9 cellular contexts compared by ENCODE assay signal in the genomic region with DNA sequence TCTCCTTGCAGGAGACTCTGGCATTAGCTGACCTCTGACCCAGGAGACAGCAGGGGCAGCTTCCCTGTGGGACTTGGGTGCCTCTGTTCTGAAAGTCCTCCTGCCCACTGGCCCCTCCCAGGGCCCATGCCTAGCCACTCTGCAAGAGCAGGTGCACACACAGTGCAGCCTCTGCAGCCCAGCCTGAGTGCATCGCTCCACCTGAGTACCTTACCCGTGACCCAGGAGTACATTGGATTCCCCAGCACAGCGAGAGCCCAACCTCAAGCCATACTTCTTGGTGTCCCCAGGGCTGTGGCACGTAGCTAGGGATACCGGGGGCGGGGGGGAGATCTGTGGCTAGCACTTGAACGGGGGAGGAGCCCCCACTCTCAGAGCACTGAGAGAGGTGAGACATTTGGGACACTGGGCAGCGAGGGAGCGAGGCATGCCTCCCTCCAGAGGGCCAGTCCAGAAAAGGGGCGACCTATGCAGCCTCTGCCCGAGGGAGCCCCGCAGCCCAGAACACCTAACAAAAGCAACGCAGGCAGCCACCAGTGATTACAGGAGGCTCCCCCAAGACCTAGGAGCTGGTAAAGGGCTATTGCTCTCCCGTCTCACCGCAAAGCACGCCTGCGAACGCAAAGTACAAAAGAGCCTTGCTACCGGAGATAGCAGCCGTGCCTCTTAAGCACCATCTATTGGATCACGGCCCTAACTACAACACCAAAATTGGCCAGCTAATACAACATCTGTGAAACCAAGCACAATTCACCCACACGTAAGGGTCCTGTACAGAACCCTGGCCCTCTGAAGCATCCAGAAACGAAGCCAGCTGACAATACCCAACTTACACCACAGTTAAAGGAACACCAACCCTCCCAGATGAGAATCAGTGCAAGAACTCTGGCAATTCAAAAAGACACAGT. TPM values are rescaled to one million over a fixed set of nuclear protein-coding genes. Genes with fewer than 3 reads are reported as not detected.
A peak's percentile ranks its signal among the peaks of the same experiment; 100 is the strongest.
DNase-seq lines count a peak whose midpoint lies in the region; ATAC-seq and TF ChIP-seq lines count a peak whose summit lies in the region.
"Had no signal": no experiment of that assay in that cellular context is flagged by ENCODE, and none has a peak within 500 bp of the region (broad histone marks: within the 10 kb centered on the region; RNA-seq: fewer than 3 reads in every experiment).

No MANE protein-coding gene starts in this region.

- peak; percentile 28 to 44 for ATAC-seq in CD4-positive, CD25-positive, alpha-beta regulatory T cell (ENCODE audit: low read depth in 2 of 2)
- peak; percentile 83 for ATAC-seq in left lobe of liver
- ATAC-seq in GM21447 (IDR thresholded peaks at IDR 0.05; ENCODE audit: unreplicated experiment), result no peak

- no peaks in the 10 kb centered on the region for H3K4me1 Mint-ChIP-seq in CD4-positive, CD25-positive, alpha-beta regulatory T cell

- TF ChIP-seq CTCF in WERI-Rb-1 (IDR thresholded peaks at IDR 0.05; ENCODE audit: low read depth, low read length), result peak; percentile 58

- no peak overlapping the region for H3K4me3 ChIP-seq in CD4-positive, CD25-positive, alpha-beta regulatory T cell (ENCODE audit: low read depth, low read length)
- peak overlapping the region; percentile 39 for H3K4me3 ChIP-seq in WERI-Rb-1 (ENCODE audit: low read depth, low read length)

- no peak for DNase-seq in CD4-positive, CD25-positive, alpha-beta regulatory T cell
- DNase-seq in NCI-H1092 (lab: John Stamatoyannopoulos, UW), result peak; percentile 77
- DNase-seq in WERI-Rb-1, result peak; percentile 58
- DNase-seq in left lobe of liver (ENCODE audit: low spot score), result peak; percentile 54
- no peak for DNase-seq in NOMO-1 treated with DMSO at 0.1 percent for 48 hours (lab: John Stamatoyannopoulos, UW; ENCODE audit: unreplicated experiment)
- DNase-seq in GM03348 (ENCODE audit: low spot score), result no peak
- DNase-seq in NCI-H1048 (lab: John Stamatoyannopoulos, UW), result no peak
- DNase-seq: activated CD8-positive, alpha-beta memory T cell treated with anti-CD3 and anti-CD28 coated beads, Interleukin-2, amount 50 U/mL, for 4 hours had no signal

- H3K36me3 Mint-ChIP-seq in CD4-positive, CD25-positive, alpha-beta regulatory T cell, result no peaks in the 10 kb centered on the region

- H3K27me3 Mint-ChIP-seq in CD4-positive, CD25-positive, alpha-beta regulatory T cell, result no peaks in the 10 kb centered on the region

- no peaks in the 10 kb centered on the region for H3K4me1 ChIP-seq in CD4-positive, CD25-positive, alpha-beta regulatory T cell (ENCODE audit: control insufficient read depth, insufficient read depth, low read length, poor library complexity, severe bottlenecking)

- peaks cover 0 to 24% (median 8%) of the 10 kb centered on the region in 7 donors for H3K9me3 Mint-ChIP-seq in CD4-positive, CD25-positive, alpha-beta regulatory T cell

- H3K4me3 Mint-ChIP-seq in CD4-positive, CD25-positive, alpha-beta regulatory T cell, result no peak overlapping the region

- H3K27ac Mint-ChIP-seq in CD4-positive, CD25-positive, alpha-beta regulatory T cell, result no peak overlapping the region

- H3K27ac ChIP-seq in CD4-positive, CD25-positive, alpha-beta regulatory T cell (ENCODE audit: insufficient read depth, low read length, poor library complexity, severe bottlenecking), result no peak overlapping the region
- H3K27ac ChIP-seq in WERI-Rb-1, result peak overlapping the region; percentile 28

- H3K27me3 ChIP-seq in CD4-positive, CD25-positive, alpha-beta regulatory T cell (ENCODE audit: control insufficient read depth, insufficient read depth, low read length), result no peaks in the 10 kb centered on the region
- no peaks in the 10 kb centered on the region for H3K27me3 ChIP-seq in WERI-Rb-1 (ENCODE audit: insufficient read depth, low read depth, severe bottlenecking)

- no peaks in the 10 kb centered on the region for H3K36me3 ChIP-seq in CD4-positive, CD25-positive, alpha-beta regulatory T cell (ENCODE audit: control insufficient read depth, insufficient read depth, low read length)
- no peaks in the 10 kb centered on the region for H3K36me3 ChIP-seq in WERI-Rb-1

- peaks cover 0 to 26% of the 10 kb centered on the region in 2 experiments for H3K9me3 ChIP-seq in CD4-positive, CD25-positive, alpha-beta regulatory T cell (ENCODE audit: control insufficient read depth in 2 of 2, low read length in 2 of 2)
- H3K9me3 ChIP-seq in WERI-Rb-1 (ENCODE audit: severe bottlenecking), result no peaks in the 10 kb centered on the region

RNA-seq across cellular contexts. Expression of a gene that starts 0.8 kb away (rescaled TPM):
- total RNA-seq in CD4-positive, CD25-positive, alpha-beta regulatory T cell, result not detected
- not detected for polyA plus RNA-seq in CD4-positive, CD25-positive, alpha-beta regulatory T cell
- 0.08 TPM for total RNA-seq in left lobe of liver

Comparison
In these comparisons a context has a peak if more than half of its experiments do, and no peak if none do; other contexts are left out.
1. DNase-seq: peak in NCI-H1092 (single experiment), WERI-Rb-1 (single experiment) and left lobe of liver (single experiment); none in CD4-positive, CD25-positive, alpha-beta regulatory T cell (0 of 3), NOMO-1 treated with DMSO at 0.1 percent for 48 hours (single experiment), GM03348 (single experiment) and NCI-H1048 (single experiment).